Comparison of ENCODE assay signal across 8 cellular contexts in genomic region chr18:63292844-63293683, GRCh38. TPM values are rescaled to one million over a fixed set of nuclear protein-coding genes. Genes with fewer than 3 reads are reported as not detected.
DNase-seq lines count a peak whose midpoint lies in the region; ATAC-seq lines count a peak whose summit lies in the region.

No MANE protein-coding gene starts in this region.

- intact Hi-C loops in sciatic nerve (cut with DNase I): no loop called here

- ATAC-seq in HG03025 (IDR thresholded peaks at IDR 0.05; ENCODE audit: low FRiP score, unreplicated experiment) (peak; percentile 54), sciatic nerve (no peak)
- ATAC-seq in stimulated activated naive CD8-positive, alpha-beta T cell treated with anti-CD3 and anti-CD28 coated beads, Interleukin-15, Interleukin-2, amounts not matched to agents 100 U/mL and 50 U/mL, for 24 hours: peak; percentile 70

- peak; percentile 29 for DNase-seq in activated T-cell treated with anti-CD3 and anti-CD28 coated beads for 48 hours (ENCODE audit: low read depth)
- no peak for DNase-seq in activated T-cell treated with anti-CD3 and anti-CD28 coated beads for 4 hours
- peak; percentile 37 for DNase-seq in activated T-cell treated with anti-CD3 and anti-CD28 coated beads, Interleukin-2, amount 50 U/mL, for 1 hour
- DNase-seq in stimulated activated naive CD8-positive, alpha-beta T cell treated with anti-CD3 and anti-CD28 coated beads, Interleukin-15, Interleukin-2, amounts not matched to agents 100 U/mL and 50 U/mL, for 24 hours: peak; percentile 49
- no peak for DNase-seq in sciatic nerve (ENCODE audit: low spot score)
- DNase-seq in HT-29 (ENCODE audit: low spot score): no peak
- DNase-seq in NCI-H2107 treated with DMSO at 0.1 percent for 48 hours (lab: John Stamatoyannopoulos, UW; ENCODE audit: unreplicated experiment): no peak

RNA-seq across cellular contexts. Expression of gene BCL2, which starts 26.5 kb away (rescaled TPM):
- total RNA-seq in sciatic nerve: 47.3 TPM
- total RNA-seq in HT-29 (2014; rRNA removed; shearing (Covaris generic)): 0.05 and 0.36 TPM in 2 replicates

Comparison
In these comparisons a context has a peak if more than half of its experiments do, and no peak if none do; other contexts are left out.
1. DNase-seq: peak in activated T-cell treated with anti-CD3 and anti-CD28 coated beads for 48 hours (single experiment), activated T-cell treated with anti-CD3 and anti-CD28 coated beads, Interleukin-2, amount 50 U/mL, for 1 hour (single experiment) and stimulated activated naive CD8-positive, alpha-beta T cell treated with anti-CD3 and anti-CD28 coated beads, Interleukin-15, Interleukin-2, amounts not matched to agents 100 U/mL and 50 U/mL, for 24 hours (single experiment); none in activated T-cell treated with anti-CD3 and anti-CD28 coated beads for 4 hours (single experiment), sciatic nerve (single experiment), HT-29 (single experiment) and NCI-H2107 treated with DMSO at 0.1 percent for 48 hours (single experiment).
2. RNA of gene BCL2, which starts 26.5 kb away (total RNA-seq): 47.3 TPM in sciatic nerve (single experiment); 0.05 to 0.36 TPM in HT-29; every median in the first group is over 10 times any median in the second.